Comparison of ENCODE assay signal across 13 cellular contexts in the genomic region with DNA sequence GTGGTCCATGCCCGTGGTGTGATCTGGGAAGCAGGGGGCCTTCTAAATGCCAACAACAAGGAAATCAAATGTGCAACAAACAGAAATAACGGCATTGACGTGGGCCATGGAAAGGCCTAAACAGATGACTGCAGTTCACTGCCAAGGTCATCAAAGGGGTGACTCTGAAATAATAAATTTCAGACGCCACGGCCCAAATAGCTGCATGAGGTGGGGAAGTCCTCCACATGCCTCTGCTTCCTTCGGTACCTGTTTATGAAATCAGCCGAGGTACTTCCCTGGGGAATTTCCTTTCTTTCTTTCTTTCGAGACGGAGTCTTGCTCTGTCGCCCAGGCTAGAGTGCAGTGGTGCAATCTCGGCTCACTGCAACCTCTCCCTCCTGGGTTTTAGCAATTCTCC. TPM values are rescaled to one million over a fixed set of nuclear protein-coding genes. Genes with fewer than 3 reads are reported as not detected.
DNase-seq lines count a peak whose midpoint lies in the region; ATAC-seq, FAIRE-seq and TF ChIP-seq lines count a peak whose summit lies in the region.
"Not testable (repeated sequence)": the region's sequence is repeated elsewhere in the genome, so short reads cannot be mapped to it uniquely, and the experiment has no call there.
"Had no signal": no experiment of that assay in that cellular context is flagged by ENCODE, and none has a peak within 500 bp of the region (broad histone marks: within the 10 kb centered on the region; RNA-seq: fewer than 3 reads in every experiment).

No MANE protein-coding gene starts in this region.

- TSS peak; percentile 31 for BruUV-seq in HepG2 (replicated peaks; lab: Mats Ljungman, UMichigan)

- CTCF ChIA-PET in HepG2 (lab: Yijun Ruan, JAX; ENCODE audit: low intra/inter-chr PET ratio, low total read pairs), result not testable (repeated sequence)

- not testable (repeated sequence) for ATAC-seq in HepG2, sciatic nerve

- not testable (repeated sequence) for H3K4me1 Mint-ChIP-seq in activated CD4-positive, alpha-beta T cell treated with anti-CD3 and anti-CD28 coated beads, Interleukin-2, amount 10 ng/mL, durations not matched to agents 24 days and 14 days

- TF ChIP-seq EP300 in HepG2 (IDR thresholded peaks at IDR 0.05; ENCODE audit: low read depth in 2 of 2, low read length in 2 of 2); HepG2 (CRISPR knock-in tag; IDR thresholded peaks at IDR 0.05; ENCODE audit: borderline replicate concordance): not testable (repeated sequence)

- intact Hi-C loops in activated CD4-positive, alpha-beta T cell treated with anti-CD3 and anti-CD28 coated beads, Interleukin-2, amount 10 ng/mL, durations not matched to agents 24 days and 14 days (cut with micrococcal nuclease); HepG2 (cut with micrococcal nuclease; ENCODE audit: unreplicated experiment); sciatic nerve (cut with DNase I): not testable (repeated sequence)

- H3K27me3 Mint-ChIP-seq in activated CD4-positive, alpha-beta T cell treated with anti-CD3 and anti-CD28 coated beads, Interleukin-2, amount 10 ng/mL, durations not matched to agents 24 days and 14 days, result not testable (repeated sequence)

- TF ChIP-seq POLR2A in HepG2 (IDR thresholded peaks at IDR 0.05; ENCODE audit: insufficient read depth in 1 of 2, low read depth in 2 of 2, low read length in 2 of 2), result not testable (repeated sequence)

- not testable (repeated sequence) for H3K36me3 ChIP-seq in HepG2 (replicated peaks in 1 of 2; ENCODE audit: control insufficient read depth in 1 of 2, insufficient read depth in 2 of 2, low read length in 2 of 2)

- TF ChIP-seq RAD21 in HepG2 (CRISPR knock-in tag; IDR thresholded peaks at IDR 0.05), result not testable (repeated sequence)

- not testable (repeated sequence) for H3K4me1 ChIP-seq in HepG2 (ENCODE audit: insufficient read depth, low read length)

- not testable (repeated sequence) for FAIRE-seq in HepG2 (lab: Jason Lieb, UNC)

- H3K27ac Mint-ChIP-seq in activated CD4-positive, alpha-beta T cell treated with anti-CD3 and anti-CD28 coated beads, Interleukin-2, amount 10 ng/mL, durations not matched to agents 24 days and 14 days, result not testable (repeated sequence)

- not testable (repeated sequence) for H3K4me2 ChIP-seq in HepG2 (ENCODE audit: low read depth, low read length)

- H3K4me3 ChIP-seq in HepG2 (replicated peaks in 1 of 3; ENCODE audit: insufficient read depth in 1 of 3, low read depth in 2 of 3, low read length in 3 of 3), result not testable (repeated sequence)

- not testable (repeated sequence) for H2AFZ ChIP-seq in HepG2 (ENCODE audit: low read length)

- POLR2A ChIA-PET in HepG2 (lab: Yijun Ruan, JAX), result not testable (repeated sequence)

- not testable (repeated sequence) for H3K27ac ChIP-seq in HepG2 (ENCODE audit: extremely low read length, insufficient read depth, low read length)

- H3K27me3 ChIP-seq in HepG2 (ENCODE audit: control insufficient read depth in 1 of 2, insufficient read depth in 2 of 2, low read length in 2 of 2), result not testable (repeated sequence)

- H3K36me3 Mint-ChIP-seq in activated CD4-positive, alpha-beta T cell treated with anti-CD3 and anti-CD28 coated beads, Interleukin-2, amount 10 ng/mL, durations not matched to agents 24 days and 14 days (ENCODE audit: low read depth), result not testable (repeated sequence)

- WGBS in HepG2 (ENCODE audit: low lambda C conversion rate), result 96% methylated on average over 6 of the region's 11 CpGs

- in situ Hi-C loops in HepG2 (cut with HindIII; ENCODE audit: extremely low pct_ligation_motif_present, low pct_unique_long_range_greater_than_20kb), result not testable (repeated sequence)

- not testable (repeated sequence) for H3K9me3 Mint-ChIP-seq in activated CD4-positive, alpha-beta T cell treated with anti-CD3 and anti-CD28 coated beads, Interleukin-2, amount 10 ng/mL, durations not matched to agents 24 days and 14 days

- peak; percentile 53 for DNase-seq in activated CD4-positive, alpha-beta T cell treated with anti-CD3 and anti-CD28 coated beads, Interleukin-2, amount 10 ng/mL, durations not matched to agents 24 days and 14 days
- peak; percentile 43 for DNase-seq in activated CD8-positive, alpha-beta memory T cell treated with anti-CD3 and anti-CD28 coated beads, Interleukin-2, amount 50 U/mL, for 48 hours
- not testable (repeated sequence) for DNase-seq in HepG2 (ENCODE audit: low spot score)
- DNase-seq in sciatic nerve (ENCODE audit: low spot score), result peak; percentile 51

- not testable (repeated sequence) for H3K9me3 ChIP-seq in HepG2 (ENCODE audit: low read length)

- not testable (repeated sequence) for H3K4me3 Mint-ChIP-seq in activated CD4-positive, alpha-beta T cell treated with anti-CD3 and anti-CD28 coated beads, Interleukin-2, amount 10 ng/mL, durations not matched to agents 24 days and 14 days

- TF ChIP-seq CTCF in HepG2 (CRISPR knock-in tag; IDR thresholded peaks at IDR 0.05), result not testable (repeated sequence)

- H3K9ac ChIP-seq in HepG2 (ENCODE audit: insufficient read depth, low read depth, low read length), result not testable (repeated sequence)

- H3K79me2 ChIP-seq in HepG2 (ENCODE audit: insufficient read depth, low read length), result not testable (repeated sequence)

- not testable (repeated sequence) for H4K20me1 ChIP-seq in HepG2 (ENCODE audit: insufficient read depth, low read length)

RNA-seq across cellular contexts. Expression of a gene that starts 6.7 kb away (rescaled TPM):
- total RNA-seq in activated CD4-positive, alpha-beta T cell treated with anti-CD3 and anti-CD28 coated beads, Interleukin-2, amount 10 ng/mL, durations not matched to agents 24 days and 14 days, result 17.8 and 20.2 TPM in 2 replicates
- total RNA-seq in HepG2 (2016; rRNA removed; fragmentation: Illumina TruSeq; extraction: Trizol), result 0.22 and 1.6 TPM in 2 replicates
- total RNA-seq in HepG2 (2016; cell fraction: cytosol; rRNA removed; fragmentation: Illumina TruSeq; extraction: Trizol; ENCODE audit: low read depth), result 1.3 and 1.4 TPM in 2 replicates
- 0.51 and 1.3 TPM in 2 replicates for total RNA-seq in HepG2 (2016; cell fraction: insoluble cytoplasmic fraction; rRNA removed; fragmentation: Illumina TruSeq; extraction: Trizol)
- total RNA-seq in HepG2 (2016; cell fraction: membrane; rRNA removed; fragmentation: Illumina TruSeq; extraction: Trizol), result 0.71 and 1.00 TPM in 2 replicates
- total RNA-seq in HepG2 (2016; cell fraction: nucleus; rRNA removed; fragmentation: Illumina TruSeq; extraction: Trizol), result 4.8 TPM in 2 replicates
- 2.7 and 2.8 TPM in 2 replicates for polyA plus RNA-seq in HepG2 (2011; rRNA removed)
- polyA plus RNA-seq in HepG2 (2011; cell fraction: cytosol; rRNA removed), result 0.05 and 0.21 TPM in 2 replicates
- 6.0 and 6.4 TPM in 2 replicates for polyA plus RNA-seq in HepG2 (2011; cell fraction: nucleus; rRNA removed)
- 0.88 and 1.0 TPM in 2 replicates for polyA plus RNA-seq in HepG2 (2012)
- polyA plus RNA-seq in HepG2 (2016; cell fraction: cytosol; fragmentation: Illumina TruSeq; extraction: Trizol; ENCODE audit: low read depth), result 0.14 TPM in 1 of 2 replicates, not detected in the other
- polyA plus RNA-seq in HepG2 (2016; cell fraction: insoluble cytoplasmic fraction; fragmentation: Illumina TruSeq; extraction: Trizol; ENCODE audit: low read depth), result 0.17 and 0.29 TPM in 2 replicates
- polyA plus RNA-seq in HepG2 (2016; cell fraction: membrane; fragmentation: Illumina TruSeq; extraction: Trizol; ENCODE audit: low read depth), result 0.28 TPM in 1 of 2 replicates, not detected in the other
- 5.0 and 6.1 TPM in 2 replicates for polyA plus RNA-seq in HepG2 (2016; cell fraction: nucleus; fragmentation: Illumina TruSeq; extraction: Trizol; ENCODE audit: insufficient read depth, low read depth)
- 7.6 and 8.3 TPM in 2 replicates for polyA minus RNA-seq in HepG2 (2011; rRNA and poly(A)+ RNA removed; ENCODE audit: low replicate concordance)
- polyA minus RNA-seq in HepG2 (2011; cell fraction: cytosol; rRNA and poly(A)+ RNA removed), result 0.40 TPM in 1 of 2 replicates, not detected in the other
- 8.9 and 14.3 TPM in 2 replicates for polyA minus RNA-seq in HepG2 (2011; cell fraction: nucleus; rRNA and poly(A)+ RNA removed)
- 20.6 TPM for total RNA-seq in sciatic nerve
- total RNA-seq: G401 had no signal

RNA-seq across cellular contexts. Expression of a gene that starts 14.6 kb away (rescaled TPM):
- not detected in 2 replicates for total RNA-seq in activated CD4-positive, alpha-beta T cell treated with anti-CD3 and anti-CD28 coated beads, Interleukin-2, amount 10 ng/mL, durations not matched to agents 24 days and 14 days
- not detected in 2 replicates for total RNA-seq in HepG2 (2016; rRNA removed; fragmentation: Illumina TruSeq; extraction: Trizol)
- total RNA-seq in HepG2 (2016; cell fraction: cytosol; rRNA removed; fragmentation: Illumina TruSeq; extraction: Trizol; ENCODE audit: low read depth), result not detected in 2 replicates
- not detected in 2 replicates for total RNA-seq in HepG2 (2016; cell fraction: insoluble cytoplasmic fraction; rRNA removed; fragmentation: Illumina TruSeq; extraction: Trizol)
- total RNA-seq in HepG2 (2016; cell fraction: membrane; rRNA removed; fragmentation: Illumina TruSeq; extraction: Trizol), result not detected in 2 replicates
- total RNA-seq in HepG2 (2016; cell fraction: nucleus; rRNA removed; fragmentation: Illumina TruSeq; extraction: Trizol), result not detected in 2 replicates
- not detected in 2 replicates for polyA plus RNA-seq in HepG2 (2011; rRNA removed)
- not detected in 2 replicates for polyA plus RNA-seq in HepG2 (2011; cell fraction: cytosol; rRNA removed)
- not detected in 2 replicates for polyA plus RNA-seq in HepG2 (2011; cell fraction: nucleus; rRNA removed)
- polyA plus RNA-seq in HepG2 (2012), result not detected in 2 replicates
- polyA plus RNA-seq in HepG2 (2016; cell fraction: cytosol; fragmentation: Illumina TruSeq; extraction: Trizol; ENCODE audit: low read depth), result not detected in 2 replicates
- not detected in 2 replicates for polyA plus RNA-seq in HepG2 (2016; cell fraction: insoluble cytoplasmic fraction; fragmentation: Illumina TruSeq; extraction: Trizol; ENCODE audit: low read depth)
- polyA plus RNA-seq in HepG2 (2016; cell fraction: membrane; fragmentation: Illumina TruSeq; extraction: Trizol; ENCODE audit: low read depth), result not detected in 2 replicates
- polyA plus RNA-seq in HepG2 (2016; cell fraction: nucleus; fragmentation: Illumina TruSeq; extraction: Trizol; ENCODE audit: insufficient read depth, low read depth), result not detected in 2 replicates
- polyA minus RNA-seq in HepG2 (2011; rRNA and poly(A)+ RNA removed; ENCODE audit: low replicate concordance), result not detected in 2 replicates
- not detected in 2 replicates for polyA minus RNA-seq in HepG2 (2011; cell fraction: cytosol; rRNA and poly(A)+ RNA removed)
- not detected in 2 replicates for polyA minus RNA-seq in HepG2 (2011; cell fraction: nucleus; rRNA and poly(A)+ RNA removed)
- not detected for total RNA-seq in sciatic nerve
- total RNA-seq: A673; CD4-positive, alpha-beta memory T cell; CD4-positive, CD25-positive, alpha-beta regulatory T cell; CD8-positive, alpha-beta memory T cell; Daoy; G401; GM12878 had no signal
- polyA plus RNA-seq: AG04450; CD14-positive monocyte; CD4-positive, alpha-beta memory T cell had no signal

RNA-seq across cellular contexts. Expression of a gene that starts 22.2 kb away (rescaled TPM):
- total RNA-seq in activated CD4-positive, alpha-beta T cell treated with anti-CD3 and anti-CD28 coated beads, Interleukin-2, amount 10 ng/mL, durations not matched to agents 24 days and 14 days, result 14.4 and 23.0 TPM in 2 replicates
- total RNA-seq in HepG2 (2016; rRNA removed; fragmentation: Illumina TruSeq; extraction: Trizol) (3.5 and 6.3 TPM in 2 replicates), sciatic nerve (23.0 TPM)
- 7.6 and 9.1 TPM in 2 replicates for total RNA-seq in HepG2 (2016; cell fraction: cytosol; rRNA removed; fragmentation: Illumina TruSeq; extraction: Trizol; ENCODE audit: low read depth)
- 3.5 and 6.1 TPM in 2 replicates for total RNA-seq in HepG2 (2016; cell fraction: insoluble cytoplasmic fraction; rRNA removed; fragmentation: Illumina TruSeq; extraction: Trizol)
- total RNA-seq in HepG2 (2016; cell fraction: membrane; rRNA removed; fragmentation: Illumina TruSeq; extraction: Trizol), result 5.1 and 7.2 TPM in 2 replicates
- 9.8 and 11.9 TPM in 2 replicates for total RNA-seq in HepG2 (2016; cell fraction: nucleus; rRNA removed; fragmentation: Illumina TruSeq; extraction: Trizol)
- 13.8 and 20.5 TPM in 2 replicates for polyA plus RNA-seq in HepG2 (2011; rRNA removed)
- polyA plus RNA-seq in HepG2 (2011; cell fraction: cytosol; rRNA removed), result 0.60 and 1.4 TPM in 2 replicates
- 50.7 and 51.6 TPM in 2 replicates for polyA plus RNA-seq in HepG2 (2011; cell fraction: nucleus; rRNA removed)
- 6.2 and 10.7 TPM in 2 replicates for polyA plus RNA-seq in HepG2 (2012)
- polyA plus RNA-seq in HepG2 (2016; cell fraction: cytosol; fragmentation: Illumina TruSeq; extraction: Trizol; ENCODE audit: low read depth), result 5.1 and 8.1 TPM in 2 replicates
- 4.3 TPM in 1 of 2 replicates, not detected in the other for polyA plus RNA-seq in HepG2 (2016; cell fraction: insoluble cytoplasmic fraction; fragmentation: Illumina TruSeq; extraction: Trizol; ENCODE audit: low read depth)
- 4.4 and 5.1 TPM in 2 replicates for polyA plus RNA-seq in HepG2 (2016; cell fraction: membrane; fragmentation: Illumina TruSeq; extraction: Trizol; ENCODE audit: low read depth)
- polyA plus RNA-seq in HepG2 (2016; cell fraction: nucleus; fragmentation: Illumina TruSeq; extraction: Trizol; ENCODE audit: insufficient read depth, low read depth), result 49.7 and 57.0 TPM in 2 replicates
- polyA minus RNA-seq in HepG2 (2011; rRNA and poly(A)+ RNA removed; ENCODE audit: low replicate concordance), result 12.1 and 17.4 TPM in 2 replicates
- 2.2 and 5.1 TPM in 2 replicates for polyA minus RNA-seq in HepG2 (2011; cell fraction: cytosol; rRNA and poly(A)+ RNA removed)
- polyA minus RNA-seq in HepG2 (2011; cell fraction: nucleus; rRNA and poly(A)+ RNA removed), result 3.9 and 9.7 TPM in 2 replicates

RNA-seq across cellular contexts. Expression of a gene that starts 48.2 kb away (rescaled TPM):
- total RNA-seq in activated CD4-positive, alpha-beta T cell treated with anti-CD3 and anti-CD28 coated beads, Interleukin-2, amount 10 ng/mL, durations not matched to agents 24 days and 14 days, result 52.8 and 54.1 TPM in 2 replicates
- 0.59 and 1.1 TPM in 2 replicates for total RNA-seq in HepG2 (2016; rRNA removed; fragmentation: Illumina TruSeq; extraction: Trizol)
- total RNA-seq in HepG2 (2016; cell fraction: cytosol; rRNA removed; fragmentation: Illumina TruSeq; extraction: Trizol; ENCODE audit: low read depth), result 1.4 and 1.8 TPM in 2 replicates
- 0.52 and 0.82 TPM in 2 replicates for total RNA-seq in HepG2 (2016; cell fraction: insoluble cytoplasmic fraction; rRNA removed; fragmentation: Illumina TruSeq; extraction: Trizol)
- 0.37 and 0.62 TPM in 2 replicates for total RNA-seq in HepG2 (2016; cell fraction: membrane; rRNA removed; fragmentation: Illumina TruSeq; extraction: Trizol)
- 1.9 and 2.1 TPM in 2 replicates for total RNA-seq in HepG2 (2016; cell fraction: nucleus; rRNA removed; fragmentation: Illumina TruSeq; extraction: Trizol)
- polyA plus RNA-seq in HepG2 (2011; rRNA removed), result 1.6 and 3.2 TPM in 2 replicates
- 1.0 and 1.1 TPM in 2 replicates for polyA plus RNA-seq in HepG2 (2011; cell fraction: cytosol; rRNA removed)
- polyA plus RNA-seq in HepG2 (2011; cell fraction: nucleus; rRNA removed), result 23.8 and 32.1 TPM in 2 replicates
- polyA plus RNA-seq in HepG2 (2012), result 4.0 and 5.4 TPM in 2 replicates
- 0.06 and 0.48 TPM in 2 replicates for polyA plus RNA-seq in HepG2 (2016; cell fraction: cytosol; fragmentation: Illumina TruSeq; extraction: Trizol; ENCODE audit: low read depth)
- 0.85 and 1.1 TPM in 2 replicates for polyA plus RNA-seq in HepG2 (2016; cell fraction: insoluble cytoplasmic fraction; fragmentation: Illumina TruSeq; extraction: Trizol; ENCODE audit: low read depth)
- 0.66 and 0.69 TPM in 2 replicates for polyA plus RNA-seq in HepG2 (2016; cell fraction: membrane; fragmentation: Illumina TruSeq; extraction: Trizol; ENCODE audit: low read depth)
- polyA plus RNA-seq in HepG2 (2016; cell fraction: nucleus; fragmentation: Illumina TruSeq; extraction: Trizol; ENCODE audit: insufficient read depth, low read depth), result 4.0 and 7.7 TPM in 2 replicates
- 7.6 and 23.5 TPM in 2 replicates for polyA minus RNA-seq in HepG2 (2011; rRNA and poly(A)+ RNA removed; ENCODE audit: low replicate concordance)
- 1.2 and 1.7 TPM in 2 replicates for polyA minus RNA-seq in HepG2 (2011; cell fraction: cytosol; rRNA and poly(A)+ RNA removed)
- polyA minus RNA-seq in HepG2 (2011; cell fraction: nucleus; rRNA and poly(A)+ RNA removed), result 5.1 and 8.9 TPM in 2 replicates
- 233 TPM for total RNA-seq in sciatic nerve
